In genomic region chr3:42705962-42706585, GRCh38 we compare ENCODE assay signal across 15 cellular contexts. TPM values are rescaled to one million over a fixed set of nuclear protein-coding genes. Genes with fewer than 3 reads are reported as not detected.
"Had no signal": no experiment of that assay in that cellular context is flagged by ENCODE, and none has a peak within 500 bp of the region (broad histone marks: within the 10 kb centered on the region; RNA-seq: fewer than 3 reads in every experiment).

No MANE protein-coding gene starts in this region.

- H3K9me3 ChIP-seq: transverse colon had no signal

- H3K4me3 Mint-ChIP-seq: activated CD4-positive, alpha-beta T cell treated with anti-CD3 and anti-CD28 coated beads, Interleukin-2, amount 10 ng/mL, durations not matched to agents 7 days and 5 days; dendritic cell treated with granulocyte-macrophage colony-stimulating factor and Interleukin-4, amounts not matched to agents 40 ng/mL and 50 ng/mL, for 4 days; mesothelial cell of epicardium; neural progenitor cell; stimulated activated effector memory CD8-positive, alpha-beta T cell treated with anti-CD3 and anti-CD28 coated beads, Interleukin-12 subunit alpha, Interleukin-12 subunit beta, amount 100 ng/mL, for 72 hours; T-helper 17 cell; WTC11 had no signal

- H3K27ac Mint-ChIP-seq: activated CD4-positive, alpha-beta T cell treated with anti-CD3 and anti-CD28 coated beads, Interleukin-2, amount 10 ng/mL, durations not matched to agents 7 days and 5 days; dendritic cell treated with granulocyte-macrophage colony-stimulating factor and Interleukin-4, amounts not matched to agents 40 ng/mL and 50 ng/mL, for 4 days; mesothelial cell of epicardium; neural progenitor cell; stimulated activated effector memory CD8-positive, alpha-beta T cell treated with anti-CD3 and anti-CD28 coated beads, Interleukin-12 subunit alpha, Interleukin-12 subunit beta, amount 100 ng/mL, for 72 hours; T-helper 17 cell; WTC11 had no signal

- H3K4me3 ChIP-seq: neural progenitor cell, transverse colon had no signal

- H3K36me3 Mint-ChIP-seq: mesothelial cell of epicardium; neural progenitor cell; stimulated activated effector memory CD8-positive, alpha-beta T cell treated with anti-CD3 and anti-CD28 coated beads, Interleukin-12 subunit alpha, Interleukin-12 subunit beta, amount 100 ng/mL, for 72 hours; WTC11 had no signal

- H3K79me2 ChIP-seq: parathyroid adenoma had no signal

- H3K27me3 ChIP-seq: neural progenitor cell, transverse colon had no signal

- H3K4me1 ChIP-seq: neural progenitor cell, transverse colon had no signal

- H3K4me2 ChIP-seq: neural progenitor cell had no signal

- H3K4me1 Mint-ChIP-seq: mesothelial cell of epicardium, neural progenitor cell had no signal

- H3K27ac ChIP-seq: neural progenitor cell, parathyroid adenoma, transverse colon had no signal

- H3K27me3 Mint-ChIP-seq: activated CD4-positive, alpha-beta T cell treated with anti-CD3 and anti-CD28 coated beads, Interleukin-2, amount 10 ng/mL, durations not matched to agents 7 days and 5 days had no signal

- H2AFZ ChIP-seq: neural progenitor cell, parathyroid adenoma had no signal

- H3K9me3 Mint-ChIP-seq: activated CD4-positive, alpha-beta T cell treated with anti-CD3 and anti-CD28 coated beads, Interleukin-2, amount 10 ng/mL, durations not matched to agents 7 days and 5 days; dendritic cell treated with granulocyte-macrophage colony-stimulating factor and Interleukin-4, amounts not matched to agents 40 ng/mL and 50 ng/mL, for 4 days; mesothelial cell of epicardium; neural progenitor cell; stimulated activated effector memory CD8-positive, alpha-beta T cell treated with anti-CD3 and anti-CD28 coated beads, Interleukin-12 subunit alpha, Interleukin-12 subunit beta, amount 100 ng/mL, for 72 hours; WTC11 had no signal

- DNase-seq: activated CD4-positive, alpha-beta T cell treated with anti-CD3 and anti-CD28 coated beads, Interleukin-2, amount 10 ng/mL, durations not matched to agents 7 days and 5 days; activated naive CD4-positive, alpha-beta T cell; central memory CD4-positive, alpha-beta T cell; SHP77; T-helper 17 cell; transverse colon had no signal

- H3K36me3 ChIP-seq: neural progenitor cell, transverse colon had no signal

- ATAC-seq: stimulated activated effector memory CD8-positive, alpha-beta T cell treated with anti-CD3 and anti-CD28 coated beads, Interleukin-12 subunit alpha, Interleukin-12 subunit beta, amount 100 ng/mL, for 72 hours; T-helper 17 cell; WTC11 had no signal

- H3K9ac ChIP-seq: neural progenitor cell, parathyroid adenoma had no signal

RNA-seq across cellular contexts. Expression of gene HHATL, which starts 3.5 kb away (rescaled TPM):
- total RNA-seq: activated CD4-positive, alpha-beta T cell treated with anti-CD3 and anti-CD28 coated beads, Interleukin-2, amount 10 ng/mL, durations not matched to agents 7 days and 5 days; epithelial cell of proximal tubule; glomerular endothelial cell; mesothelial cell of epicardium; T-helper 17 cell had no signal
- polyA plus RNA-seq: liver had no signal

RNA-seq across cellular contexts. Expression of gene KLHL40, which starts 20.7 kb away (rescaled TPM):
- total RNA-seq: activated CD4-positive, alpha-beta T cell treated with anti-CD3 and anti-CD28 coated beads, Interleukin-2, amount 10 ng/mL, durations not matched to agents 7 days and 5 days; epithelial cell of proximal tubule; glomerular endothelial cell; liver; mesothelial cell of epicardium; T-helper 17 cell; WTC11 had no signal
- polyA plus RNA-seq: liver had no signal
